ENCODE assay signal across 19 cellular contexts in the genomic region with DNA sequence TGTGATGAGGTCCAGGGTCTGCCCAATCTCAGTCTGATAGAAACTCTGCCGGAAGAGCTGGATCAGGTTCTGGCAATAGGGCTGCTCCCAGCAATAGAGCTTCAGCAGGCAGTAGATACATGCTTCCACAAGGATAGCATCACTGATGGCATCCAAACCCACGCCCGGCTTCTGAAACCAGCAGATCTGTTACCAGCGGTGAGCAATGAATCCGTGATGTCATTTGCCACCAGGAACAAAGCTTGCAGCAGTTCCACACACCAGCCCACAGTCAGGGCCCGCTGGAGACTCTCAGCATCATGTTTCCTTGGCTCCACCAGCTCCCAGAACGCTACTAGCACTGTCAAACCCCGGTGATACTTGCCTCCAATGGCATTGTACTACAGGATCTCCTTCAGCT.
"Had no signal": no experiment of that assay in that cellular context is flagged by ENCODE, and none has a peak within 500 bp of the region (broad histone marks: within the 10 kb centered on the region; RNA-seq: fewer than 3 reads in every experiment).

No MANE protein-coding gene starts in this region.

- DNase-seq: cerebellar nuclear complex; colonic mucosa; dermis blood vessel endothelial cell; effector CD4-positive, alpha-beta T cell; endodermal cell; foreskin melanocyte; heart left ventricle; mesendoderm; naive thymus-derived CD4-positive, alpha-beta T cell; nephron progenitor cell; sigmoid colon; small intestine; stimulated activated CD4-positive, alpha-beta T cell treated with anti-CD3 and anti-CD28 coated beads, Interleukin-4, amount 100 ng/mL, for 1 hour; stimulated activated CD8-positive, alpha-beta memory T cell treated with anti-CD3 and anti-CD28 coated beads, Interleukin-4, amount 100 ng/mL, for 48 hours had no signal

- H3K9me3 ChIP-seq: colonic mucosa, right atrium auricular region, sigmoid colon, thoracic aorta had no signal

- H3K4me1 ChIP-seq: colonic mucosa, heart left ventricle, right atrium auricular region, sigmoid colon had no signal

- H3K4me3 ChIP-seq: colonic mucosa, heart left ventricle, right atrium auricular region, sigmoid colon, thoracic aorta had no signal

- H3K27me3 ChIP-seq: colonic mucosa, heart left ventricle, right atrium auricular region, sigmoid colon had no signal

- ATAC-seq: heart left ventricle; naive thymus-derived CD4-positive, alpha-beta T cell; stimulated activated effector memory CD8-positive, alpha-beta T cell treated with anti-CD3 and anti-CD28 coated beads, Interleukin-12 subunit alpha, Interleukin-12 subunit beta, amount 100 ng/mL, for 72 hours had no signal

- FAIRE-seq: endothelial cell of umbilical vein, keratinocyte, small intestine had no signal

- H3K27ac ChIP-seq: colonic mucosa, heart left ventricle, right atrium auricular region, sigmoid colon, thoracic aorta had no signal

- H3K36me3 ChIP-seq: colonic mucosa had no signal
